11 cellular contexts compared by ENCODE assay signal in the genomic region with DNA sequence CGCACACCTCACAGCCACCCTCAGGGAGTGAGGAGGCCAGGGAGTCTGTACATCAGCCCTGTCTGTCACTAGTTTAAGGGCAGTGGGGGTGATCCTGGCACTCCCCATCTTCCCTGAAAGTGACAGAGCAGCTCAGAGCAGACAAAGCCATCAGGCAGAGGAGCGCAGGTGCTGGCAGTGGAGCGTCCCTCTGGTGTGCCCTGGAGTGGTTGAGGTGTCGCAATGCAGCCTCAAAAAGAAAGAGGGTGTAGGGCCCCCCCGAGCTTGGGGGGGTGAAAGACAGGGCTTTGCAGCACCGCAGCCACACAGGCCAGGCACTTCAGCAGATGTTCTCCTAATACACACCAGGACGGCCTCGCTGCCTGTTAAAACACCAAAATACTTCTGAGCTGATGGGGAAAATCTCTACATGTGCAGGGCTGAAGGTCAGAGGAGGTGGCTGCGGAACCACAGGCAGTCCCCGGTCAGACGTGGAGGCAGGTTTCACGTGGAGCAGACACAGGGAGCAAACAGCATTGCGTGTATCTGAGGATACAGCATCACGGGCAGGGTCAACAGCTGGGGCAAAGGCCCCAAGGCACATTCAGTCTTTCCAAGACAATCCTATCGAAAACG.
DNase-seq lines count a peak whose midpoint lies in the region; ATAC-seq, FAIRE-seq and TF ChIP-seq lines count a peak whose summit lies in the region.
"Had no signal": no experiment of that assay in that cellular context is flagged by ENCODE, and none has a peak within 500 bp of the region (broad histone marks: within the 10 kb centered on the region; RNA-seq: fewer than 3 reads in every experiment).

No MANE protein-coding gene starts in this region.

- H3K27me3 Mint-ChIP-seq in T-helper 17 cell = no peaks in the 10 kb centered on the region
- H3K27me3 Mint-ChIP-seq in endodermal cell (ENCODE audit: insufficient read depth) = no peaks in the 10 kb centered on the region

- H3K36me3 Mint-ChIP-seq in T-helper 17 cell (ENCODE audit: low read depth) (no peaks in the 10 kb centered on the region), endodermal cell (ENCODE audit: low read depth) (peaks cover 31% of the 10 kb centered on the region)

- no peak overlapping the region for H3K4me2 ChIP-seq in HepG2 (ENCODE audit: low read depth, low read length)

- H3K79me2 ChIP-seq in HepG2 (ENCODE audit: insufficient read depth, low read length) = no peaks in the 10 kb centered on the region

- no peaks in the 10 kb centered on the region for H4K20me1 ChIP-seq in HepG2 (ENCODE audit: insufficient read depth, low read length)

- H3K27ac Mint-ChIP-seq in T-helper 17 cell = peak overlapping the region; percentile 99
- peak overlapping the region; percentile 34 for H3K27ac Mint-ChIP-seq in endodermal cell

- H3K4me3 Mint-ChIP-seq in T-helper 17 cell = peak overlapping the region; percentile 58
- no peak overlapping the region for H3K4me3 Mint-ChIP-seq in endodermal cell

- DNase-seq in right lobe of liver = no peak
- DNase-seq in HepG2 (ENCODE audit: low spot score) = no peak
- no peak for DNase-seq in T-helper 17 cell
- no peak for DNase-seq in endodermal cell
- no peak for DNase-seq in midbrain (lab: John Stamatoyannopoulos, UW)
- no peak for DNase-seq in tibial artery
- no peak for DNase-seq in stimulated activated naive CD4-positive, alpha-beta T cell (lab: John Stamatoyannopoulos, UW)
- DNase-seq: BE2C, NCI-H82 had no signal

- no peaks in the 10 kb centered on the region for H3K9me3 ChIP-seq in right lobe of liver
- H3K9me3 ChIP-seq in HepG2 (ENCODE audit: low read length) = no peaks in the 10 kb centered on the region
- H3K9me3 ChIP-seq in T-helper 17 cell (ENCODE audit: control insufficient read depth, low read length, poor library complexity, severe bottlenecking) = peaks cover 4% of the 10 kb centered on the region
- H3K9me3 ChIP-seq in endodermal cell (ENCODE audit: control insufficient read depth, low read length) = no peaks in the 10 kb centered on the region
- peaks cover 0 to 6% (median 0%) of the 10 kb centered on the region in 3 donors for H3K9me3 ChIP-seq in tibial artery
- H3K9me3 ChIP-seq: BE2C had no signal

- H3K4me3 ChIP-seq in right lobe of liver (no peak overlapping the region), HepG2 (replicated peaks in 1 of 3; ENCODE audit: insufficient read depth in 1 of 3, low read depth in 2 of 3, low read length in 3 of 3) (no peak overlapping the region), endodermal cell (ENCODE audit: low read length) (no peak overlapping the region), tibial artery (no peak overlapping the region)

- FAIRE-seq in HepG2 (lab: Jason Lieb, UNC) = no peak
- FAIRE-seq: keratinocyte had no signal

- WGBS in right lobe of liver (ENCODE audit: insufficient coverage, low coverage, low lambda C conversion rate, missing lambda C conversion rate) = 43% methylated on average over 4 of the region's 16 CpGs
- 27% methylated on average over 16 of the region's 16 CpGs for WGBS in HepG2 (ENCODE audit: low lambda C conversion rate)
- WGBS in endodermal cell (ENCODE audit: insufficient coverage in 1 of 2, insufficient read length in 1 of 2), 2 experiments = 92% methylated on average over 13 to 16 of the region's 16 CpGs

- POLR2A ChIA-PET in HepG2 (lab: Yijun Ruan, JAX) = no interaction called here

- TF ChIP-seq RAD21 in HepG2 (CRISPR knock-in tag; IDR thresholded peaks at IDR 0.05) = no peak

- in situ Hi-C loops in HepG2 (cut with HindIII; ENCODE audit: extremely low pct_ligation_motif_present, low pct_unique_long_range_greater_than_20kb) = no loop called here

- H2AFZ ChIP-seq in HepG2 (ENCODE audit: low read length) = no peak overlapping the region

- H3K36me3 ChIP-seq in right lobe of liver (no peaks in the 10 kb centered on the region), HepG2 (replicated peaks in 1 of 2; ENCODE audit: control insufficient read depth in 1 of 2, insufficient read depth in 2 of 2, low read length in 2 of 2) (no peaks in the 10 kb centered on the region), endodermal cell (ENCODE audit: control insufficient read depth, insufficient read depth, low read length) (peaks cover 21% of the 10 kb centered on the region), tibial artery (no peaks in the 10 kb centered on the region)
- H3K36me3 ChIP-seq: BE2C had no signal

- H3K27me3 ChIP-seq in right lobe of liver = no peaks in the 10 kb centered on the region
- H3K27me3 ChIP-seq in HepG2 (ENCODE audit: control insufficient read depth in 1 of 2, insufficient read depth in 2 of 2, low read length in 2 of 2) = peaks cover 6 to 25% of the 10 kb centered on the region in 2 experiments; a peak in 3 of 5 replicates
- H3K27me3 ChIP-seq in endodermal cell (ENCODE audit: control insufficient read depth, insufficient read depth, low read length, poor library complexity, severe bottlenecking) = no peaks in the 10 kb centered on the region
- H3K27me3 ChIP-seq in tibial artery = no peaks in the 10 kb centered on the region
- H3K27me3 ChIP-seq: BE2C had no signal

- TF ChIP-seq CTCF in right lobe of liver (IDR thresholded peaks at IDR 0.05) = no peak
- no peak for TF ChIP-seq CTCF in HepG2 (CRISPR knock-in tag; IDR thresholded peaks at IDR 0.05)
- no peak for TF ChIP-seq CTCF in endodermal cell (conservative IDR thresholded peaks at IDR 0.05)
- no peak for TF ChIP-seq CTCF in tibial artery (IDR thresholded peaks at IDR 0.05)

- intact Hi-C loops in right lobe of liver (cut with DNase I) (no loop called here), HepG2 (cut with micrococcal nuclease; ENCODE audit: unreplicated experiment) (no loop called here), tibial artery (cut with DNase I; ENCODE audit: low total_unique reads) (no loop called here)

- BruUV-seq in HepG2 (replicated peaks; lab: Mats Ljungman, UMichigan) = no TSS peak

- H3K9ac ChIP-seq in HepG2 (ENCODE audit: insufficient read depth, low read depth, low read length) (no peak overlapping the region), endodermal cell (ENCODE audit: extremely low read depth, low read length, poor library complexity, severe bottlenecking) (no peak overlapping the region)

- no peaks in the 10 kb centered on the region for H3K4me1 ChIP-seq in right lobe of liver
- H3K4me1 ChIP-seq in HepG2 (ENCODE audit: insufficient read depth, low read length) = no peaks in the 10 kb centered on the region
- H3K4me1 ChIP-seq in endodermal cell (ENCODE audit: control insufficient read depth, insufficient read depth, low read length) = no peaks in the 10 kb centered on the region
- H3K4me1 ChIP-seq in tibial artery = peaks cover 0 to 21% (median 0%) of the 10 kb centered on the region in 4 donors
- H3K4me1 ChIP-seq: BE2C had no signal

- peaks cover 72% of the 10 kb centered on the region for H3K4me1 Mint-ChIP-seq in T-helper 17 cell
- H3K4me1 Mint-ChIP-seq in endodermal cell = peaks cover 13% of the 10 kb centered on the region

- H3K27ac ChIP-seq in right lobe of liver = no peak overlapping the region
- H3K27ac ChIP-seq in HepG2 (ENCODE audit: extremely low read length, insufficient read depth, low read length) = no peak overlapping the region
- peak overlapping the region; percentile 65 for H3K27ac ChIP-seq in endodermal cell (ENCODE audit: low read depth, low read length)
- no peak overlapping the region for H3K27ac ChIP-seq in tibial artery

- TF ChIP-seq POLR2A in right lobe of liver (IDR thresholded peaks at IDR 0.05) = no peak
- no peak for TF ChIP-seq POLR2A in HepG2 (IDR thresholded peaks at IDR 0.05; ENCODE audit: insufficient read depth in 1 of 2, low read depth in 2 of 2, low read length in 2 of 2)

- H3K9me3 Mint-ChIP-seq in endodermal cell = peaks cover 7% of the 10 kb centered on the region

- ATAC-seq in right lobe of liver = peak in 3 of 4 donors; percentile 29 to 34 (median 32)
- no peak for ATAC-seq in HepG2
- no peak for ATAC-seq in T-helper 17 cell
- ATAC-seq in HG03108 (IDR thresholded peaks at IDR 0.05; ENCODE audit: unreplicated experiment) = no peak

- CTCF ChIA-PET in HepG2 (lab: Yijun Ruan, JAX; ENCODE audit: low intra/inter-chr PET ratio, low total read pairs) = no interaction called here

- TF ChIP-seq EP300 in HepG2 (IDR thresholded peaks at IDR 0.05; ENCODE audit: low read depth in 2 of 2, low read length in 2 of 2) (no peak), HepG2 (CRISPR knock-in tag; IDR thresholded peaks at IDR 0.05; ENCODE audit: borderline replicate concordance) (no peak)

TF ChIP-seq in HepG2, 621 proteins besides CTCF, POLR2A, EP300 and RAD21 (continues in another document):
- TF ChIP-seq, protein P1, sequence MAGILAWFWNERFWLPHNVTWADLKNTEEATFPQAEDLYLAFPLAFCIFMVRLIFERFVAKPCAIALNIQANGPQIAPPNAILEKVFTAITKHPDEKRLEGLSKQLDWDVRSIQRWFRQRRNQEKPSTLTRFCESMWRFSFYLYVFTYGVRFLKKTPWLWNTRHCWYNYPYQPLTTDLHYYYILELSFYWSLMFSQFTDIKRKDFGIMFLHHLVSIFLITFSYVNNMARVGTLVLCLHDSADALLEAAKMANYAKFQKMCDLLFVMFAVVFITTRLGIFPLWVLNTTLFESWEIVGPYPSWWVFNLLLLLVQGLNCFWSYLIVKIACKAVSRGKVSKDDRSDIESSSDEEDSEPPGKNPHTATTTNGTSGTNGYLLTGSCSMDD (CRISPR knock-in tag; IDR thresholded peaks at IDR 0.05) = no peak
- TF ChIP-seq SMAD1 (CRISPR knock-in tag; IDR thresholded peaks at IDR 0.05; ENCODE audit: borderline replicate concordance, low read depth) = no peak
- TF ChIP-seq, protein P2, sequence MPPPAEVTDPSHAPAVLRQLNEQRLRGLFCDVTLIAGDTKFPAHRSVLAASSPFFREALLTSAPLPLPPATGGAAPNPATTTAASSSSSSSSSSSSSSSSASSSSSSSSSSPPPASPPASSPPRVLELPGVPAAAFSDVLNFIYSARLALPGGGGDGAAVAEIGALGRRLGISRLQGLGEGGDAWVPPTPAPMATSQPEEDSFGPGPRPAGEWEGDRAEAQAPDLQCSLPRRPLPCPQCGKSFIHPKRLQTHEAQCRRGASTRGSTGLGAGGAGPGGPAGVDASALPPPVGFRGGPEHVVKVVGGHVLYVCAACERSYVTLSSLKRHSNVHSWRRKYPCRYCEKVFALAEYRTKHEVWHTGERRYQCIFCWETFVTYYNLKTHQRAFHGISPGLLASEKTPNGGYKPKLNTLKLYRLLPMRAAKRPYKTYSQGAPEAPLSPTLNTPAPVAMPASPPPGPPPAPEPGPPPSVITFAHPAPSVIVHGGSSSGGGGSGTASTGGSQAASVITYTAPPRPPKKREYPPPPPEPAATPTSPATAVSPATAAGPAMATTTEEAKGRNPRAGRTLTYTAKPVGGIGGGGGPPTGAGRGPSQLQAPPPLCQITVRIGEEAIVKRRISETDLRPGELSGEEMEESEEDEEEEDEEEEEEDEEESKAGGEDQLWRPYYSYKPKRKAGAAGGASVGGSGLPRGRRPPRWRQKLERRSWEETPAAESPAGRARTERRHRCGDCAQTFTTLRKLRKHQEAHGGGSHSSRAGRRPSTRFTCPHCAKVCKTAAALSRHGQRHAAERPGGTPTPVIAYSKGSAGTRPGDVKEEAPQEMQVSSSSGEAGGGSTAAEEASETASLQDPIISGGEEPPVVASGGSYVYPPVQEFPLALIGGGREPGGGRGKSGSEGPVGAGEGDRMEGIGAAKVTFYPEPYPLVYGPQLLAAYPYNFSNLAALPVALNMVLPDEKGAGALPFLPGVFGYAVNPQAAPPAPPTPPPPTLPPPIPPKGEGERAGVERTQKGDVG (CRISPR knock-in tag; IDR thresholded peaks at IDR 0.05; ENCODE audit: borderline replicate concordance) = no peak

Comparison
In these comparisons a context has a peak if more than half of its experiments do, and no peak if none do; other contexts are left out.
1. ATAC-seq: peak in right lobe of liver (3 of 4); none in HepG2 (single experiment), T-helper 17 cell (single experiment) and HG03108 (single experiment).